14 cellular contexts compared by ENCODE assay signal in genomic region chr13:38176664-38177063, GRCh38.
DNase-seq lines count a peak whose midpoint lies in the region; ATAC-seq and TF ChIP-seq lines count a peak whose summit lies in the region.
"Had no signal": no experiment of that assay in that cellular context is flagged by ENCODE, and none has a peak within 500 bp of the region (broad histone marks: within the 10 kb centered on the region; RNA-seq: fewer than 3 reads in every experiment).

No MANE protein-coding gene starts in this region.

- H3K9me3 ChIP-seq in MM.1S (replicated peaks; ENCODE audit: insufficient read depth, low read length), result no peaks in the 10 kb centered on the region
- H3K9me3 ChIP-seq in mesenchymal stem cell (ENCODE audit: control insufficient read depth, low read length), result peaks cover 6% of the 10 kb centered on the region
- H3K9me3 ChIP-seq: Caco-2, HAP-1 had no signal

- no peak for TF ChIP-seq CTCF in MM.1S (IDR thresholded peaks at IDR 0.05; ENCODE audit: low read length)

- H3K27ac ChIP-seq in MM.1S (ENCODE audit: low read length) (no peak overlapping the region), mesenchymal stem cell (ENCODE audit: low read length, poor library complexity, severe bottlenecking) (no peak overlapping the region)

- no peak for ATAC-seq in GM19463 (IDR thresholded peaks at IDR 0.05; ENCODE audit: unreplicated experiment)
- ATAC-seq: GM23338 had no signal

- no peak overlapping the region for H3K4ac ChIP-seq in mesenchymal stem cell (ENCODE audit: low read depth in 1 of 2, low read length in 2 of 2)

- no peak overlapping the region for H2BK120ac ChIP-seq in mesenchymal stem cell (ENCODE audit: low read depth, low read length)

- H4K20me1 ChIP-seq in MM.1S (ENCODE audit: insufficient read depth, low read length), result no peaks in the 10 kb centered on the region

- no peaks in the 10 kb centered on the region for H3K9me2 ChIP-seq in MM.1S (replicated peaks; ENCODE audit: insufficient read depth, low read length)

- no peak overlapping the region for H2BK5ac ChIP-seq in mesenchymal stem cell (ENCODE audit: low read depth, low read length, poor library complexity, severe bottlenecking)

- no peak overlapping the region for H2BK12ac ChIP-seq in mesenchymal stem cell (ENCODE audit: low read length in 2 of 2)

- H3F3A ChIP-seq in MM.1S (ENCODE audit: insufficient read depth, low read length), result peaks cover 4% of the 10 kb centered on the region; the same call in 1 of the 2 replicates

- H3K4me1 ChIP-seq in MM.1S (ENCODE audit: low read length), result peaks cover 27% of the 10 kb centered on the region
- H3K4me1 ChIP-seq in mesenchymal stem cell (ENCODE audit: control insufficient read depth, insufficient read depth, low read depth, low read length), result no peaks in the 10 kb centered on the region
- H3K4me1 ChIP-seq: Caco-2 had no signal

- DNase-seq in MM.1S (peak; percentile 36), mesenchymal stem cell (no peak), posterior vena cava (ENCODE audit: low spot score) (peak; percentile 58), mesenteric fat pad (ENCODE audit: low spot score) (no peak)
- DNase-seq in activated T-cell treated with anti-CD3 and anti-CD28 coated beads, Interleukin-2, amount 50 U/mL, for 1 hour, result no peak
- DNase-seq: C1 segment of cervical spinal cord; Caco-2; CD4-positive, alpha-beta memory T cell; DMS153; DND-41; HFFc6 had no signal

- H3K9ac ChIP-seq in MM.1S (ENCODE audit: low read length) (no peak overlapping the region), mesenchymal stem cell (ENCODE audit: low read length) (no peak overlapping the region)

- no peak overlapping the region for H3K18ac ChIP-seq in mesenchymal stem cell (ENCODE audit: low read depth in 1 of 2, low read length in 2 of 2)

- H3K27me3 ChIP-seq in MM.1S (replicated peaks; ENCODE audit: insufficient read depth, low read length), result no peaks in the 10 kb centered on the region
- no peaks in the 10 kb centered on the region for H3K27me3 ChIP-seq in mesenchymal stem cell (ENCODE audit: control insufficient read depth in 1 of 2, insufficient read depth in 1 of 2, low read length in 2 of 2)

- H3K79me1 ChIP-seq in mesenchymal stem cell (replicated peaks; ENCODE audit: low read length, poor library complexity, severe bottlenecking), result no peaks in the 10 kb centered on the region

- no peak overlapping the region for H3K23ac ChIP-seq in mesenchymal stem cell (ENCODE audit: low read length in 2 of 2)

- peak overlapping the region; percentile 18; the same call in 1 of the 2 replicates for H3K4me2 ChIP-seq in MM.1S (ENCODE audit: low read depth, low read length)
- H3K4me2 ChIP-seq in mesenchymal stem cell (ENCODE audit: low read length, poor library complexity, severe bottlenecking), result no peak overlapping the region
- H3K4me2 ChIP-seq: GM23338 had no signal

- no peaks in the 10 kb centered on the region for H3K79me2 ChIP-seq in MM.1S (ENCODE audit: low read length)

- intact Hi-C loops in posterior vena cava (cut with DNase I), result no loop called here

- no peak overlapping the region for H2AK5ac ChIP-seq in mesenchymal stem cell (ENCODE audit: low read length, severe bottlenecking)

- no peak overlapping the region for H3K14ac ChIP-seq in mesenchymal stem cell (ENCODE audit: low read length in 2 of 2)

- H3K4me3 ChIP-seq in MM.1S (ENCODE audit: low read length) (no peak overlapping the region), mesenchymal stem cell (ENCODE audit: insufficient read depth in 1 of 2, low read depth in 1 of 2, low read length in 2 of 2) (no peak overlapping the region)
- H3K4me3 ChIP-seq: GM23338, HAP-1 had no signal

- H4K8ac ChIP-seq in mesenchymal stem cell (ENCODE audit: low read length), result no peak overlapping the region

- no peak overlapping the region for H2BK15ac ChIP-seq in mesenchymal stem cell (ENCODE audit: low read depth, poor library complexity, severe bottlenecking)

- H3K36me3 ChIP-seq in MM.1S (replicated peaks; ENCODE audit: insufficient read depth, low read length) (no peaks in the 10 kb centered on the region), mesenchymal stem cell (ENCODE audit: control insufficient read depth in 1 of 2, insufficient read depth in 2 of 2, low read depth in 1 of 2, low read length in 2 of 2) (no peaks in the 10 kb centered on the region)
- H3K36me3 ChIP-seq: HAP-1 had no signal

- no peak overlapping the region for H4K91ac ChIP-seq in mesenchymal stem cell (ENCODE audit: low read length)

- H2AFZ ChIP-seq in MM.1S (ENCODE audit: low read length) (no peak overlapping the region), mesenchymal stem cell (ENCODE audit: low read depth, low read length) (peak overlapping the region; percentile 53)
- H2AFZ ChIP-seq: GM23338 had no signal

Comparison
In these comparisons a context has a peak if more than half of its experiments do, and no peak if none do; other contexts are left out.
1. DNase-seq: peak in MM.1S (single experiment) and posterior vena cava (single experiment); none in mesenchymal stem cell (single experiment), activated T-cell treated with anti-CD3 and anti-CD28 coated beads, Interleukin-2, amount 50 U/mL, for 1 hour (single experiment) and mesenteric fat pad (single experiment).